Comparison of ENCODE assay signal across 19 cellular contexts in genomic region chr7:92872701-92873100, GRCh38. TPM values are rescaled to one million over a fixed set of nuclear protein-coding genes. Genes with fewer than 3 reads are reported as not detected.
DNase-seq lines count a peak whose midpoint lies in the region; ATAC-seq and TF ChIP-seq lines count a peak whose summit lies in the region.
"Had no signal": no experiment of that assay in that cellular context is flagged by ENCODE, and none has a peak within 500 bp of the region (broad histone marks: within the 10 kb centered on the region; RNA-seq: fewer than 3 reads in every experiment).

No MANE protein-coding gene starts in this region.

- no peaks in the 10 kb centered on the region for H3K36me3 ChIP-seq in SK-N-SH (replicated peaks in 1 of 2; ENCODE audit: control insufficient read depth in 1 of 2, insufficient read depth in 2 of 2, low read length in 1 of 2)
- H3K36me3 ChIP-seq in aorta (ENCODE audit: control insufficient read depth in 1 of 2, insufficient read depth in 2 of 2, low read length in 1 of 2) = no peaks in the 10 kb centered on the region

- H3K36me3 Mint-ChIP-seq in natural killer cell treated with Interleukin-12 subunit alpha and Interleukin-12 subunit beta and Interleukin-15 and Interleukin-18, amount 100 ng/mL, for 72 hours = peaks cover 30% of the 10 kb centered on the region
- H3K36me3 Mint-ChIP-seq in natural killer cell = no peaks in the 10 kb centered on the region
- H3K36me3 Mint-ChIP-seq in progenitor cell of endocrine pancreas (ENCODE audit: insufficient read depth) = no peaks in the 10 kb centered on the region

- no peaks in the 10 kb centered on the region for H3K27me3 Mint-ChIP-seq in natural killer cell treated with Interleukin-12 subunit alpha and Interleukin-12 subunit beta and Interleukin-15 and Interleukin-18, amount 100 ng/mL, for 72 hours
- no peaks in the 10 kb centered on the region for H3K27me3 Mint-ChIP-seq in natural killer cell (ENCODE audit: low read depth in 2 of 2)
- no peaks in the 10 kb centered on the region for H3K27me3 Mint-ChIP-seq in progenitor cell of endocrine pancreas

- TF ChIP-seq EP300 in SK-N-SH (IDR thresholded peaks at IDR 0.05; ENCODE audit: borderline replicate concordance in 1 of 2, low read depth in 1 of 2, low read length in 1 of 2) = peak in 1 of 2 experiments; percentile 25; a peak in 1 of 4 replicates

- H3K4me1 Mint-ChIP-seq in natural killer cell treated with Interleukin-12 subunit alpha and Interleukin-12 subunit beta and Interleukin-15 and Interleukin-18, amount 100 ng/mL, for 72 hours (ENCODE audit: low read depth in 2 of 2) = peaks cover 34 to 35% of the 10 kb centered on the region in 2 donors
- H3K4me1 Mint-ChIP-seq in natural killer cell (no peaks in the 10 kb centered on the region), progenitor cell of endocrine pancreas (ENCODE audit: low read depth) (peaks cover 2% of the 10 kb centered on the region)

- intact Hi-C loops in natural killer cell (cut with micrococcal nuclease) (no loop called here), aorta (cut with DNase I) (no loop called here)

- no peak overlapping the region for H3K4me2 ChIP-seq in SK-N-SH
- H3K4me2 ChIP-seq: BLaER1 had no signal

- H3K27me3 ChIP-seq in SK-N-SH (ENCODE audit: insufficient read depth) = no peaks in the 10 kb centered on the region
- H3K27me3 ChIP-seq in aorta (ENCODE audit: control insufficient read depth in 1 of 2, insufficient read depth in 2 of 2, low read length in 1 of 2) = no peaks in the 10 kb centered on the region
- H3K27me3 ChIP-seq: BLaER1 had no signal

- H3K79me2 ChIP-seq in SK-N-SH (ENCODE audit: insufficient read depth) = no peaks in the 10 kb centered on the region

- no peak for DNase-seq in natural killer cell treated with Interleukin-12 subunit alpha and Interleukin-12 subunit beta and Interleukin-15 and Interleukin-18, amount 100 ng/mL, for 72 hours (ENCODE audit: low spot score)
- DNase-seq in natural killer cell (no peak), SK-N-SH (no peak), fibroblast of peridontal ligament (ENCODE audit: extremely low read depth) (peak; percentile 68), aorta (peak in 1 of 2 donors; percentile 43), DMS79 treated with DMSO at 0.1 percent for 48 hours (lab: John Stamatoyannopoulos, UW) (no peak), NCI-H510A (lab: John Stamatoyannopoulos, UW) (no peak), progenitor cell of endocrine pancreas (ENCODE audit: low spot score, unreplicated experiment) (no peak)
- DNase-seq: activated CD4-positive, alpha-beta T cell treated with anti-CD3 and anti-CD28 coated beads for 1 hour; activated CD8-positive, alpha-beta memory T cell treated with anti-CD3 and anti-CD28 coated beads for 24 hours; activated naive CD4-positive, alpha-beta T cell treated with anti-CD3 and anti-CD28 coated beads for 36 hours; activated T-cell treated with anti-CD3 and anti-CD28 coated beads, Interleukin-2, amount 50 U/mL, for 4 hours; effector memory CD8-positive, alpha-beta T cell; immature natural killer cell; NCI-H1048; NCI-H2029; occipital lobe; retina had no signal

- H3K4me1 ChIP-seq in SK-N-SH (ENCODE audit: control insufficient read depth in 1 of 2, insufficient read depth in 2 of 2, low read depth in 1 of 2, low read length in 1 of 2) (peaks cover 0 to 5% of the 10 kb centered on the region in 2 experiments; a peak in 2 of 4 replicates), aorta (ENCODE audit: control insufficient read depth in 1 of 2, insufficient read depth in 2 of 2, low read length in 2 of 2) (no peaks in the 10 kb centered on the region)
- H3K4me1 ChIP-seq: BLaER1 had no signal

- no peaks in the 10 kb centered on the region for H3F3A ChIP-seq in SK-N-SH (replicated peaks; ENCODE audit: insufficient read depth)

- TF ChIP-seq RAD21 in SK-N-SH (IDR thresholded peaks at IDR 0.05; ENCODE audit: low read length) = no peak

- no peak overlapping the region for H2AFZ ChIP-seq in SK-N-SH (ENCODE audit: low read depth)

- H4K20me1 ChIP-seq in SK-N-SH (ENCODE audit: insufficient read depth) = no peaks in the 10 kb centered on the region
- H4K20me1 ChIP-seq: BLaER1 had no signal

- H3K4me3 Mint-ChIP-seq in natural killer cell treated with Interleukin-12 subunit alpha and Interleukin-12 subunit beta and Interleukin-15 and Interleukin-18, amount 100 ng/mL, for 72 hours = no peak overlapping the region
- no peak overlapping the region for H3K4me3 Mint-ChIP-seq in natural killer cell
- no peak overlapping the region for H3K4me3 Mint-ChIP-seq in progenitor cell of endocrine pancreas (ENCODE audit: low read depth)
- H3K4me3 Mint-ChIP-seq: activated naive CD4-positive, alpha-beta T cell treated with anti-CD3 and anti-CD28 coated beads for 36 hours; activated T-cell treated with anti-CD3 and anti-CD28 coated beads, Interleukin-2, amount 50 U/mL, for 4 hours; effector memory CD8-positive, alpha-beta T cell; immature natural killer cell had no signal

- ATAC-seq in natural killer cell treated with Interleukin-12 subunit alpha and Interleukin-12 subunit beta and Interleukin-15 and Interleukin-18, amount 100 ng/mL, for 72 hours = no peak
- no peak for ATAC-seq in natural killer cell
- peak; percentile 36 for ATAC-seq in aorta (ENCODE audit: low FRiP score)
- ATAC-seq: activated T-cell treated with anti-CD3 and anti-CD28 coated beads, Interleukin-2, amount 50 U/mL, for 4 hours; effector memory CD8-positive, alpha-beta T cell had no signal

- POLR2A ChIA-PET in SK-N-SH (lab: Yijun Ruan, JAX) = no interaction called here

- peaks cover 18% of the 10 kb centered on the region for H3K9me3 Mint-ChIP-seq in natural killer cell treated with Interleukin-12 subunit alpha and Interleukin-12 subunit beta and Interleukin-15 and Interleukin-18, amount 100 ng/mL, for 72 hours
- no peaks in the 10 kb centered on the region for H3K9me3 Mint-ChIP-seq in natural killer cell
- H3K9me3 Mint-ChIP-seq in progenitor cell of endocrine pancreas (ENCODE audit: low read depth) = peaks cover 3% of the 10 kb centered on the region

- TF ChIP-seq CTCF in natural killer cell (IDR thresholded peaks at IDR 0.05) = no peak
- TF ChIP-seq CTCF in SK-N-SH (IDR thresholded peaks at IDR 0.05) = no peak
- TF ChIP-seq CTCF in progenitor cell of endocrine pancreas (IDR thresholded peaks at IDR 0.05; ENCODE audit: unreplicated experiment) = no peak

- no peak overlapping the region for H3K9ac ChIP-seq in SK-N-SH
- H3K9ac ChIP-seq: BLaER1 had no signal

- peak overlapping the region; percentile 40 to 70 for H3K27ac Mint-ChIP-seq in natural killer cell treated with Interleukin-12 subunit alpha and Interleukin-12 subunit beta and Interleukin-15 and Interleukin-18, amount 100 ng/mL, for 72 hours
- H3K27ac Mint-ChIP-seq in natural killer cell = no peak overlapping the region
- H3K27ac Mint-ChIP-seq in progenitor cell of endocrine pancreas = no peak overlapping the region
- H3K27ac Mint-ChIP-seq: activated naive CD4-positive, alpha-beta T cell treated with anti-CD3 and anti-CD28 coated beads for 36 hours; effector memory CD8-positive, alpha-beta T cell; immature natural killer cell had no signal

- H3K4me3 ChIP-seq in SK-N-SH (ENCODE audit: low read depth in 2 of 2, low read length in 1 of 2) (no peak overlapping the region), aorta (ENCODE audit: low read length in 2 of 2) (no peak overlapping the region)
- H3K4me3 ChIP-seq: BLaER1 had no signal

- no peaks in the 10 kb centered on the region for H3K9me2 ChIP-seq in SK-N-SH

- CTCF ChIA-PET in SK-N-SH (lab: Yijun Ruan, JAX) = interaction anchor here (0.6 to 3.6 kb wide), 2 partner anchors 11 to 252 kb away, joined by 3 to 14 read pairs; no protein-coding TSS in a partner anchor

- H3K27ac ChIP-seq in SK-N-SH (ENCODE audit: low read depth in 2 of 2, low read length in 1 of 2) = peak overlapping the region in 1 of 2 experiments; percentile 3; a peak in 1 of 4 replicates
- no peak overlapping the region for H3K27ac ChIP-seq in aorta (ENCODE audit: low read depth in 1 of 2, low read length in 2 of 2)
- H3K27ac ChIP-seq: BLaER1 had no signal

- H3K9me3 ChIP-seq in SK-N-SH = no peaks in the 10 kb centered on the region
- peaks cover 2% of the 10 kb centered on the region for H3K9me3 ChIP-seq in aorta (ENCODE audit: control insufficient read depth, low read length)

TF ChIP-seq in SK-N-SH, 30 proteins besides CTCF, POLR2A, EP300 and RAD21 (continues in another document):
- no peak; the same call in 1 of the 2 replicates for TF ChIP-seq JUND (IDR thresholded peaks at IDR 0.05)
- TF ChIP-seq REST (IDR thresholded peaks at IDR 0.05; ENCODE audit: low read depth, low read length) = no peak
- TF ChIP-seq FOSL2 (IDR thresholded peaks at IDR 0.05; ENCODE audit: borderline replicate concordance, low read depth) = no peak

RNA-seq across cellular contexts. Expression of gene CDK6, which starts 36.3 kb away (rescaled TPM):
- 100 to 1,000 TPM; 278 to 404 TPM for total RNA-seq in natural killer cell treated with Interleukin-12 subunit alpha and Interleukin-12 subunit beta and Interleukin-15 and Interleukin-18, amount 100 ng/mL, for 72 hours
- total RNA-seq in natural killer cell (10 to 100 TPM; 41.1 to 46.3 (median 45.1) TPM), aorta (10 to 100 TPM; 17.3 to 26.0 TPM), progenitor cell of endocrine pancreas (23.3 and 29.1 TPM in 2 replicates)
- polyA plus RNA-seq in SK-N-SH (2012; rRNA removed) (30.3 and 33.2 TPM in 2 replicates), aorta (1 to 10 TPM; 2.8 to 5.4 TPM)
- 29.6 and 31.5 TPM in 2 replicates for polyA plus RNA-seq in SK-N-SH (2012; cell fraction: cytosol; rRNA removed)
- 53.3 and 69.9 TPM in 2 replicates for polyA plus RNA-seq in SK-N-SH (2012; cell fraction: nucleus; rRNA removed)

Comparison
In these comparisons a context has a peak if more than half of its experiments do, and no peak if none do; other contexts are left out.
1. H3K27ac Mint-ChIP-seq: peak in natural killer cell treated with Interleukin-12 subunit alpha and Interleukin-12 subunit beta and Interleukin-15 and Interleukin-18, amount 100 ng/mL, for 72 hours (2 of 2); none in natural killer cell (0 of 2) and progenitor cell of endocrine pancreas (single experiment).